ENCODE assay signal across 20 cellular contexts in the genomic region with DNA sequence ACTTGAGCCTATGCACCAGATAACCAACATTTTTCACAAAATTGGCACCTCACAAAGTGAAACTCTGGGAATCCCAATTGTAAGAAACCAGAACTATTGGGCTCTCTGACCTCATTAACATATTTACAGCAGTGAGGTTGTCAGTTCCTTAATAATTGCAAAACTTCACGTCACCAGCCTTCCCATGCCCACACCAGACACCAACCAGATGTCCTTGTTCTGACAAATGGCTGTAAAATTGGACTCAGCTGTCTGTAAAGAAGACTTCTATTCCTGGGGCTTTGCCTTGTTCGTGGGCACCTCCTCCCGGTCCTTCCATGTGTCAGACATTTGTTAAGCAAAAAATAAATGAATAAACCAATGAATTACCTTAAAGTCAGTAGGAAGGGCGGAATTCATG.
"Had no signal": no experiment of that assay in that cellular context is flagged by ENCODE, and none has a peak within 500 bp of the region (broad histone marks: within the 10 kb centered on the region; RNA-seq: fewer than 3 reads in every experiment).

No MANE protein-coding gene starts in this region.

- H3K4me3 ChIP-seq: colonic mucosa, gastrocnemius medialis, heart right ventricle, neural progenitor cell, psoas muscle, right lobe of liver, thoracic aorta, transverse colon had no signal

- ATAC-seq: gastrocnemius medialis; heart right ventricle; natural killer cell; psoas muscle; right lobe of liver; stimulated activated naive B cell treated with anti-CD40 and anti-IgM and Interleukin-4, amounts not matched to agents 10 μg/mL and 1 μg/mL and 100 μg/mL, for 72 hours; stimulated activated naive CD8-positive, alpha-beta T cell treated with anti-CD3 and anti-CD28 coated beads, Interleukin-15, amount 100 ng/mL, for 72 hours had no signal

- H3K9me3 Mint-ChIP-seq: natural killer cell had no signal

- H3K4me1 ChIP-seq: colonic mucosa, gastrocnemius medialis, heart right ventricle, neural progenitor cell, psoas muscle, right lobe of liver, transverse colon had no signal

- FAIRE-seq: islet of Langerhans had no signal

- H2AFZ ChIP-seq: neural progenitor cell had no signal

- H3K9ac ChIP-seq: neural progenitor cell had no signal

- DNase-seq: colonic mucosa; dermis blood vessel endothelial cell; erythroblast; gastrocnemius medialis; heart right ventricle; hypothalamus; kidney glomerular epithelial cell; natural killer cell; psoas muscle; retina; right lobe of liver; stimulated activated CD4-positive, alpha-beta T cell treated with anti-CD3 and anti-CD28 coated beads, Interleukin-2, amount 100 ng/mL, for 24 hours; stimulated activated CD4-positive, alpha-beta T cell treated with anti-CD3 and anti-CD28 coated beads, Interleukin-4, amount 100 ng/mL, for 4 hours; stimulated activated naive B cell treated with anti-CD40 and anti-IgM and Interleukin-4, amounts not matched to agents 10 μg/mL and 1 μg/mL and 100 μg/mL, for 72 hours; stimulated activated naive CD8-positive, alpha-beta T cell treated with anti-CD3 and anti-CD28 coated beads, Interleukin-15, amount 100 ng/mL, for 72 hours; substantia nigra; transverse colon had no signal

- H3K27me3 ChIP-seq: colonic mucosa, gastrocnemius medialis, heart right ventricle, neural progenitor cell, right lobe of liver, transverse colon had no signal

- H3K27ac ChIP-seq: colonic mucosa, gastrocnemius medialis, heart right ventricle, neural progenitor cell, psoas muscle, right lobe of liver, thoracic aorta, transverse colon had no signal

- H3K4me3 Mint-ChIP-seq: natural killer cell; neural progenitor cell; stimulated activated naive B cell treated with anti-CD40 and anti-IgM and Interleukin-4, amounts not matched to agents 10 μg/mL and 1 μg/mL and 100 μg/mL, for 72 hours; stimulated activated naive CD8-positive, alpha-beta T cell treated with anti-CD3 and anti-CD28 coated beads, Interleukin-15, amount 100 ng/mL, for 72 hours had no signal

- H3K27me3 Mint-ChIP-seq: stimulated activated naive B cell treated with anti-CD40 and anti-IgM and Interleukin-4, amounts not matched to agents 10 μg/mL and 1 μg/mL and 100 μg/mL, for 72 hours; stimulated activated naive CD8-positive, alpha-beta T cell treated with anti-CD3 and anti-CD28 coated beads, Interleukin-15, amount 100 ng/mL, for 72 hours had no signal

- H3K9me3 ChIP-seq: colonic mucosa, gastrocnemius medialis, psoas muscle, right lobe of liver, thoracic aorta, transverse colon had no signal

- H3K4me2 ChIP-seq: neural progenitor cell had no signal

- H3K36me3 Mint-ChIP-seq: neural progenitor cell; stimulated activated naive B cell treated with anti-CD40 and anti-IgM and Interleukin-4, amounts not matched to agents 10 μg/mL and 1 μg/mL and 100 μg/mL, for 72 hours had no signal

- H3K4me1 Mint-ChIP-seq: natural killer cell; stimulated activated naive B cell treated with anti-CD40 and anti-IgM and Interleukin-4, amounts not matched to agents 10 μg/mL and 1 μg/mL and 100 μg/mL, for 72 hours; stimulated activated naive CD8-positive, alpha-beta T cell treated with anti-CD3 and anti-CD28 coated beads, Interleukin-15, amount 100 ng/mL, for 72 hours had no signal

- H3K27ac Mint-ChIP-seq: natural killer cell; neural progenitor cell; stimulated activated naive B cell treated with anti-CD40 and anti-IgM and Interleukin-4, amounts not matched to agents 10 μg/mL and 1 μg/mL and 100 μg/mL, for 72 hours had no signal

- H3K36me3 ChIP-seq: colonic mucosa, gastrocnemius medialis, heart right ventricle, neural progenitor cell, right lobe of liver, thoracic aorta, transverse colon had no signal
